In genomic region chr1:223363057-223363855, GRCh38 we compare ENCODE assay signal across 8 cellular contexts. TPM values are rescaled to one million over a fixed set of nuclear protein-coding genes. Genes with fewer than 3 reads are reported as not detected.
DNase-seq lines count a peak whose midpoint lies in the region; ATAC-seq and TF ChIP-seq lines count a peak whose summit lies in the region.

No MANE protein-coding gene starts in this region.

- TF ChIP-seq CTCF in fibroblast of villous mesenchyme (IDR thresholded peaks at IDR 0.05; ENCODE audit: insufficient read depth, low read depth, low read length), result no peak

- DNase-seq in DMS 273 (lab: John Stamatoyannopoulos, UW; ENCODE audit: unreplicated experiment) (peak; percentile 72), NCI-H1105 treated with DMSO at 0.1 percent for 48 hours (lab: John Stamatoyannopoulos, UW) (peak; percentile 42), fibroblast of villous mesenchyme (ENCODE audit: low read depth) (no peak), nucleus accumbens (lab: John Stamatoyannopoulos, UW) (peak in 36 of 56 donors; percentile 4 to 74 (median 36)), medulla oblongata (ENCODE audit: extremely low spot score) (no peak), posterior vena cava (ENCODE audit: low spot score) (no peak)
- DNase-seq in activated T-cell treated with anti-CD3 and anti-CD28 coated beads, Interleukin-2, amount 50 U/mL, for 48 hours, result peak; percentile 40 to 49

- no peak for ATAC-seq in GM21447 (IDR thresholded peaks at IDR 0.05; ENCODE audit: unreplicated experiment)

- intact Hi-C loops in posterior vena cava (cut with DNase I), result no loop called here

- H3K4me3 ChIP-seq in fibroblast of villous mesenchyme (ENCODE audit: low read depth, low read length), result peak overlapping the region; percentile 1

RNA-seq across cellular contexts. Expression of gene SUSD4, which starts 0.7 kb away (rescaled TPM):
- total RNA-seq in fibroblast of villous mesenchyme (under 0.01 TPM in 1 of 2 replicates, not detected in the other), posterior vena cava (under 1 TPM; 0.56 to 1.00 TPM)

RNA-seq across cellular contexts. Expression of gene CCDC185, which starts 30.0 kb away (rescaled TPM):
- total RNA-seq in fibroblast of villous mesenchyme (not detected in 2 replicates), posterior vena cava (not detected)

Comparison
In these comparisons a context has a peak if more than half of its experiments do, and no peak if none do; other contexts are left out.
1. DNase-seq: peak in DMS 273 (single experiment), NCI-H1105 treated with DMSO at 0.1 percent for 48 hours (single experiment), activated T-cell treated with anti-CD3 and anti-CD28 coated beads, Interleukin-2, amount 50 U/mL, for 48 hours (2 of 2) and nucleus accumbens (36 of 56); none in fibroblast of villous mesenchyme (single experiment), medulla oblongata (single experiment) and posterior vena cava (single experiment).